In genomic region chr15:37980010-37980409, GRCh38 we compare ENCODE assay signal across 35 cellular contexts. TPM values are rescaled to one million over a fixed set of nuclear protein-coding genes. Genes with fewer than 3 reads are reported as not detected.
"Had no signal": no experiment of that assay in that cellular context is flagged by ENCODE, and none has a peak within 500 bp of the region (broad histone marks: within the 10 kb centered on the region; RNA-seq: fewer than 3 reads in every experiment).

No MANE protein-coding gene starts in this region.

- H3K27me3 Mint-ChIP-seq: progenitor cell of endocrine pancreas had no signal

- H3K9ac ChIP-seq: parathyroid adenoma had no signal

- H3K36me3 Mint-ChIP-seq: memory B cell; mesothelial cell of epicardium; naive thymus-derived CD4-positive, alpha-beta T cell had no signal

- H3K27me3 ChIP-seq: foreskin keratinocyte, right lobe of liver, stomach, thyroid gland had no signal

- H3K27ac ChIP-seq: esophagus muscularis mucosa, foreskin keratinocyte, gastroesophageal sphincter, heart right ventricle, parathyroid adenoma, right lobe of liver, stomach, thyroid gland had no signal

- H3K79me2 ChIP-seq: parathyroid adenoma had no signal

- DNase-seq: central memory CD4-positive, alpha-beta T cell; effector CD8-positive, alpha-beta T cell; foreskin keratinocyte; heart right ventricle; hippocampal formation; kidney glomerular epithelial cell; left colon; mucosa of descending colon; naive thymus-derived CD4-positive, alpha-beta T cell; nephron progenitor cell; occipital lobe; right lobe of liver; stimulated activated CD4-positive, alpha-beta T cell treated with anti-CD3 and anti-CD28 coated beads, Interleukin-12 subunit alpha, Interleukin-12 subunit beta, amount 100 ng/mL, for 4 hours; stimulated activated CD4-positive, alpha-beta T cell treated with anti-CD3 and anti-CD28 coated beads, Interleukin-1b, Interleukin-23, amount 100 ng/mL, for 48 hours; stimulated activated CD4-positive, alpha-beta T cell treated with anti-CD3 and anti-CD28 coated beads, Interleukin-4, amount 100 ng/mL, for 1 hour; stimulated activated CD8-positive, alpha-beta memory T cell treated with anti-CD3 and anti-CD28 coated beads, Interleukin-4, amount 100 ng/mL, for 48 hours; stimulated activated naive CD4-positive, alpha-beta T cell treated with Interleukin-2 at 50 U/mL for 16 hours; stomach; thyroid gland; trophoblast cell had no signal

- H3K4me1 ChIP-seq: esophagus muscularis mucosa, foreskin keratinocyte, gastroesophageal sphincter, parathyroid adenoma, right lobe of liver, stomach, thyroid gland had no signal

- H3K36me3 ChIP-seq: esophagus muscularis mucosa, gastroesophageal sphincter, heart right ventricle, right lobe of liver, stomach, thyroid gland had no signal

- H3K9me3 Mint-ChIP-seq: memory B cell, nephron progenitor cell had no signal

- H3K4me3 Mint-ChIP-seq: memory B cell; mesothelial cell of epicardium; naive thymus-derived CD4-positive, alpha-beta T cell; nephron progenitor cell had no signal

- H3K4me2 ChIP-seq: smooth muscle cell had no signal

- H3K9me3 ChIP-seq: esophagus muscularis mucosa, gastroesophageal sphincter, heart right ventricle, mucosa of descending colon, right lobe of liver, stomach, thyroid gland had no signal

- H3K27ac Mint-ChIP-seq: memory B cell; mesothelial cell of epicardium; naive thymus-derived CD4-positive, alpha-beta T cell; nephron progenitor cell; progenitor cell of endocrine pancreas had no signal

- H3K4me1 Mint-ChIP-seq: memory B cell; naive thymus-derived CD4-positive, alpha-beta T cell; nephron progenitor cell had no signal

- H2AFZ ChIP-seq: parathyroid adenoma had no signal

- ATAC-seq: foreskin keratinocyte; gastroesophageal sphincter; left colon; mucosa of descending colon; naive thymus-derived CD4-positive, alpha-beta T cell had no signal

- H3K4me3 ChIP-seq: esophagus muscularis mucosa, gastroesophageal sphincter, heart right ventricle, lung, mucosa of descending colon, right lobe of liver, smooth muscle cell, stomach, thyroid gland had no signal

RNA-seq across cellular contexts. Expression of gene TMCO5A, which starts 45.6 kb away (rescaled TPM):
- total RNA-seq: cerebellum; endothelial cell of umbilical vein; epithelial cell of proximal tubule; esophagus muscularis mucosa; fibroblast of lung; foreskin keratinocyte; gastroesophageal sphincter; heart right ventricle; left colon; liver; lung; mesothelial cell of epicardium; mucosa of descending colon; naive thymus-derived CD4-positive, alpha-beta T cell; occipital lobe; progenitor cell of endocrine pancreas; right lobe of liver; smooth muscle cell; subcutaneous adipose tissue; temporal lobe; thyroid gland had no signal
- polyA plus RNA-seq: endothelial cell of umbilical vein; fibroblast of lung; foreskin keratinocyte; heart right ventricle; liver; naive thymus-derived CD4-positive, alpha-beta T cell; smooth muscle cell had no signal
